8 cellular contexts compared by ENCODE assay signal in genomic region chr9:83937861-83938455, GRCh38. TPM values are rescaled to one million over a fixed set of nuclear protein-coding genes. Genes with fewer than 3 reads are reported as not detected.
DNase-seq lines count a peak whose midpoint lies in the region; ATAC-seq and TF ChIP-seq lines count a peak whose summit lies in the region.

No MANE protein-coding gene starts in this region.

- no peak overlapping the region for H3K4me3 ChIP-seq in HAP-1
- H3K4me3 ChIP-seq in WI38 (ENCODE audit: low read depth, low read length): no peak overlapping the region
- no peak overlapping the region for H3K4me3 ChIP-seq in fibroblast of pulmonary artery (replicated peaks; ENCODE audit: low read depth, low read length)

- peaks cover 6% of the 10 kb centered on the region for H3K4me1 ChIP-seq in HAP-1

- DNase-seq in activated gamma-delta T cell treated with Interleukin-2 at 50 U/mL for 16 hours (peak; percentile 19), activated gamma-delta T cell (lab: John Stamatoyannopoulos, UW) (no peak), HAP-1 (ENCODE audit: low spot score in 2 of 2) (peak; percentile 35 to 66), NCI-H1417 treated with DMSO at 0.1 percent for 48 hours (lab: John Stamatoyannopoulos, UW) (peak; percentile 18), fibroblast of pulmonary artery (ENCODE audit: low read depth) (peak; percentile 80), neural crest cell (ENCODE audit: low read depth, low spot score) (peak; percentile 21)

- no peaks in the 10 kb centered on the region for H3K36me3 ChIP-seq in HAP-1 (replicated peaks)

- no peaks in the 10 kb centered on the region for H3K27me3 Mint-ChIP-seq in neural crest cell (ENCODE audit: low read depth)

- H3K9me3 Mint-ChIP-seq in neural crest cell: no peaks in the 10 kb centered on the region

- H3K9me3 ChIP-seq in HAP-1: no peaks in the 10 kb centered on the region

- peaks cover 4% of the 10 kb centered on the region for H3K4me1 Mint-ChIP-seq in neural crest cell

- no peak overlapping the region for H3K4me3 Mint-ChIP-seq in neural crest cell

- TF ChIP-seq CTCF in WI38 (IDR thresholded peaks at IDR 0.05; ENCODE audit: low read depth, low read length) (peak; percentile 21; the same call in 1 of the 2 replicates), fibroblast of pulmonary artery (IDR thresholded peaks at IDR 0.05; ENCODE audit: low read length, missing control alignments) (peak; percentile 57), neural crest cell (conservative IDR thresholded peaks at IDR 0.05) (peak; percentile 83)

- no peaks in the 10 kb centered on the region for H3K27me3 ChIP-seq in HAP-1 (ENCODE audit: low read depth)

- no peaks in the 10 kb centered on the region for H3K36me3 Mint-ChIP-seq in neural crest cell (ENCODE audit: low read depth)

- no peak overlapping the region for H3K27ac Mint-ChIP-seq in neural crest cell (ENCODE audit: unreplicated experiment)

- in situ Hi-C loops in HAP-1 (cut with MboI; ENCODE audit: low sequenced_read_pairs): loop anchor here (5.0 kb wide), 2 partner anchors 324 to 379 kb away; no protein-coding TSS in a partner anchor

- no peak for ATAC-seq in HG03571 (IDR thresholded peaks at IDR 0.05; ENCODE audit: unreplicated experiment)

RNA-seq across cellular contexts. Expression of gene KIF27, which starts 16.7 kb away (rescaled TPM):
- 9.4 and 10.6 TPM in 2 replicates for total RNA-seq in neural crest cell

RNA-seq across cellular contexts. Expression of gene HNRNPK, which starts 42.1 kb away (rescaled TPM):
- 921 and 943 TPM in 2 replicates for total RNA-seq in neural crest cell

RNA-seq across cellular contexts. Expression of gene RMI1, which starts 42.6 kb away (rescaled TPM):
- 37.3 and 37.6 TPM in 2 replicates for total RNA-seq in neural crest cell

Comparison
In these comparisons a context has a peak if more than half of its experiments do, and no peak if none do; other contexts are left out.
1. CTCF ChIP-seq: peak in every context shown above with its lines; median percentile 83 in neural crest cell; 57 in fibroblast of pulmonary artery; 21 in WI38.